ENCODE assay signal across 1 cellular context in the genomic region with DNA sequence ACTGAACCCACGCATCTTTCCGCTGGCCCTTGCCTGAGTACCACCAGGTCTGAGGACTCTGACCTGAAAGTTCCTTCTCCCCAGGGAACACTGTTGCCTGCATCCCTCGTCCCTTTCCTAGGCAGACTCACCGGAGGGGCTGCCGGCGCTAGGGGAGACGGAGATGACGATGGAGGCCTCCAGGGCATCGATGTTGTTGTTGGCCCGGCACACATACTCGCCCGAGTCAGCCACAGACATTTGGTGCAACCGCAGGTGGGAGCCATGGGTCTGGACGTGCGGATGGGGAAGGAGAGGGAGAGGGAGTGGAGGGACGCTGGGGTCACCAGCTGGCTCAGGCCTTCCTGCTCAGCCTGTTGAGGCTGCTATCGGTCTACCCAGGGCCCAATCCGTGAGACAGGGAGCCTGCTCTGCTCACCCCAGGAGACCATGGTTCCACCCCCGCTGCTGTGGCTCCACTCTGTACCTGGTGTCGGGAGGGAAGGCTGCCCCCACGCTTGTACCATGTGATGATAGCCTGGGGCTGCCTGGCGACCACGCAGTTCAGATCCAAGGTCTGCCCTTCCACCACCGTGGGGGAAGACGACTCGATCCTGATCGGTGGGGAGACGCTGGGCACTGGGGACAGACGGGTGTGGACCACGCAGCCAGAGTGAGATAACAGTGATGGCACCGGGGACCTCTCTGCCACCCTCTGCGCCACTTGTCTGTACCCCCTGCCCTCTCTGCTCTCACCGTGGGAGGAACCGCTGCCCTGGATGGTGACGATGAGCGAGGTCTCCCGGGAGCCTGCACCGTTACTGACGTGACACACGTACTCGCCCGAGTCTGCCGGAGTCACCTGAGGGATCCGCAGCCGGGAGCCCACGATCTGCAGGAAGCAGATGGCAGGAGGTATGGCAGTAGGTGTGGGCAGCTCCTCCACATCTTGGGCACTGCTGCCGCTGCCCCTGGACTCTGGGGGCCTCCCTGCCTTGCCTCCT.
TF ChIP-seq lines count a peak whose summit lies in the region.

No MANE protein-coding gene starts in this region.

TF ChIP-seq in H1, 55 proteins besides CTCF, POLR2A, EP300 and RAD21:
- TF ChIP-seq SAP30 (IDR thresholded peaks at IDR 0.05; ENCODE audit: insufficient read depth, insufficient replicate concordance, low read length) (no peak), POLR2AphosphoS5 (IDR thresholded peaks at IDR 0.05; ENCODE audit: low read depth, low read length) (0 out of 2 replicates have a peak, but pooled peaks have one; percentile 17)
